Comparison of ENCODE assay signal across 15 cellular contexts in genomic region chr10:565676-566075, GRCh38.
A peak's percentile ranks its signal among the peaks of the same experiment; 100 is the strongest.
DNase-seq lines count a peak whose midpoint lies in the region; ATAC-seq and TF ChIP-seq lines count a peak whose summit lies in the region.
"Had no signal": no experiment of that assay in that cellular context is flagged by ENCODE, and none has a peak within 500 bp of the region (broad histone marks: within the 10 kb centered on the region; RNA-seq: fewer than 3 reads in every experiment).

No MANE protein-coding gene starts in this region.

- peak; percentile 81 for DNase-seq in MM.1S
- peak; percentile 46 for DNase-seq in RPMI8226
- DNase-seq in endodermal cell, result peak; percentile 22
- no peak for DNase-seq in stimulated activated CD4-positive, alpha-beta T cell treated with anti-CD3 and anti-CD28 coated beads, Interleukin-4, amount 100 ng/mL, for 4 hours
- DNase-seq in T-helper 1 cell, result no peak
- DNase-seq in stimulated activated CD4-positive, alpha-beta T cell treated with anti-CD3 and anti-CD28 coated beads, Interleukin-4, amount 100 ng/mL, for 24 hours, result no peak
- DNase-seq: AML-193; Caco-2; CD4-positive, alpha-beta T cell had no signal

- H2AFZ ChIP-seq in MM.1S (ENCODE audit: low read length), result peak overlapping the region; percentile 32
- H2AFZ ChIP-seq: GM23338 had no signal

- TF ChIP-seq CTCF in MM.1S (IDR thresholded peaks at IDR 0.05; ENCODE audit: low read length) (no peak), endodermal cell (conservative IDR thresholded peaks at IDR 0.05) (no peak)

- H3K4me1 Mint-ChIP-seq in endodermal cell, result peaks cover 2% of the 10 kb centered on the region
- H3K4me1 Mint-ChIP-seq: GM23338, IgD-negative memory B cell had no signal

- H3K79me2 ChIP-seq in MM.1S (ENCODE audit: low read length), result peaks cover 37% of the 10 kb centered on the region

- no peak overlapping the region for H3K4me3 Mint-ChIP-seq in endodermal cell
- H3K4me3 Mint-ChIP-seq: CD4-positive, alpha-beta T cell; GM23338; H9; IgD-negative memory B cell had no signal

- H3K9me3 ChIP-seq in MM.1S (replicated peaks; ENCODE audit: insufficient read depth, low read length) (no peaks in the 10 kb centered on the region), endodermal cell (ENCODE audit: control insufficient read depth, low read length) (peaks cover 16% of the 10 kb centered on the region)

- H3K27ac Mint-ChIP-seq in endodermal cell, result no peak overlapping the region
- H3K27ac Mint-ChIP-seq: CD4-positive, alpha-beta T cell; IgD-negative memory B cell had no signal

- H3K4me3 ChIP-seq in MM.1S (ENCODE audit: low read length), result peak overlapping the region; percentile 34
- no peak overlapping the region for H3K4me3 ChIP-seq in endodermal cell (ENCODE audit: low read length)
- H3K4me3 ChIP-seq: A549, GM23338 had no signal

- no peaks in the 10 kb centered on the region for H3K9me2 ChIP-seq in MM.1S (replicated peaks; ENCODE audit: insufficient read depth, low read length)

- no peak for ATAC-seq in GM18868 (IDR thresholded peaks at IDR 0.05; ENCODE audit: unreplicated experiment)
- ATAC-seq: A549 had no signal

- H3K9me3 Mint-ChIP-seq in endodermal cell, result peaks cover 33% of the 10 kb centered on the region

- peaks cover 24% of the 10 kb centered on the region for H3K36me3 Mint-ChIP-seq in endodermal cell (ENCODE audit: low read depth)

- no peaks in the 10 kb centered on the region for H3K27me3 Mint-ChIP-seq in endodermal cell (ENCODE audit: insufficient read depth)

- H3K4me2 ChIP-seq in MM.1S (ENCODE audit: low read depth, low read length), result peak overlapping the region; percentile 65
- H3K4me2 ChIP-seq: A549, GM23338 had no signal

- 94 to 98% methylated on average over 8 to 13 of the region's 13 CpGs for WGBS in endodermal cell (ENCODE audit: insufficient coverage in 1 of 2, insufficient read length in 1 of 2), 2 experiments

- peaks cover 34% of the 10 kb centered on the region for H3F3A ChIP-seq in MM.1S (ENCODE audit: insufficient read depth, low read length)

- no peaks in the 10 kb centered on the region for H3K36me3 ChIP-seq in MM.1S (replicated peaks; ENCODE audit: insufficient read depth, low read length)
- H3K36me3 ChIP-seq in endodermal cell (ENCODE audit: control insufficient read depth, insufficient read depth, low read length), result no peaks in the 10 kb centered on the region

- H3K9ac ChIP-seq in MM.1S (ENCODE audit: low read length) (peak overlapping the region; percentile 74), endodermal cell (ENCODE audit: extremely low read depth, low read length, poor library complexity, severe bottlenecking) (no peak overlapping the region)

- H3K27ac ChIP-seq in MM.1S (ENCODE audit: low read length), result peak overlapping the region; percentile 95
- no peak overlapping the region for H3K27ac ChIP-seq in endodermal cell (ENCODE audit: low read depth, low read length)
- H3K27ac ChIP-seq: A549, C4-2B had no signal

- H4K20me1 ChIP-seq in MM.1S (ENCODE audit: insufficient read depth, low read length), result no peaks in the 10 kb centered on the region

- H3K27me3 ChIP-seq in MM.1S (replicated peaks; ENCODE audit: insufficient read depth, low read length) (no peaks in the 10 kb centered on the region), endodermal cell (ENCODE audit: control insufficient read depth, insufficient read depth, low read length, poor library complexity, severe bottlenecking) (no peaks in the 10 kb centered on the region)

- H3K4me1 ChIP-seq in MM.1S (ENCODE audit: low read length) (peaks cover 43% of the 10 kb centered on the region), endodermal cell (ENCODE audit: control insufficient read depth, insufficient read depth, low read length) (peaks cover 6% of the 10 kb centered on the region)
- H3K4me1 ChIP-seq: A549 had no signal

Comparison
In these comparisons a context has a peak if more than half of its experiments do, and no peak if none do; other contexts are left out.
1. DNase-seq: peak in MM.1S (single experiment), RPMI8226 (single experiment) and endodermal cell (single experiment); none in stimulated activated CD4-positive, alpha-beta T cell treated with anti-CD3 and anti-CD28 coated beads, Interleukin-4, amount 100 ng/mL, for 4 hours (0 of 2), T-helper 1 cell (0 of 5) and stimulated activated CD4-positive, alpha-beta T cell treated with anti-CD3 and anti-CD28 coated beads, Interleukin-4, amount 100 ng/mL, for 24 hours (single experiment).